In genomic region chr2:69163109-69163508, GRCh38 we compare ENCODE assay signal across 8 cellular contexts.
DNase-seq lines count a peak whose midpoint lies in the region; ATAC-seq and TF ChIP-seq lines count a peak whose summit lies in the region.

No MANE protein-coding gene starts in this region.

- TF ChIP-seq CTCF in SK-N-SH (IDR thresholded peaks at IDR 0.05) (no peak), gastroesophageal sphincter (IDR thresholded peaks at IDR 0.05) (no peak)

- H3K36me3 ChIP-seq in SK-N-SH (replicated peaks in 1 of 2; ENCODE audit: control insufficient read depth in 1 of 2, insufficient read depth in 2 of 2, low read length in 1 of 2) (peaks cover 31 to 46% of the 10 kb centered on the region in 2 experiments), gastroesophageal sphincter (peaks cover 0 to 7% of the 10 kb centered on the region in 2 donors)

- H3K36me3 Mint-ChIP-seq in T-helper 17 cell (ENCODE audit: low read depth) = peaks cover 4% of the 10 kb centered on the region

- H3K27ac ChIP-seq in SK-N-SH (ENCODE audit: low read depth in 2 of 2, low read length in 1 of 2) (peak overlapping the region; percentile 97 to 98), gastroesophageal sphincter (peak overlapping the region; percentile 35 to 74 (median 69))

- 8% methylated on average over 6 of the region's 6 CpGs for WGBS in SK-N-SH (ENCODE audit: low lambda C conversion rate)
- 9 to 17% methylated on average over 6 of the region's 6 CpGs for WGBS in gastroesophageal sphincter (ENCODE audit: low coverage in 1 of 2), 2 donors

- CTCF ChIA-PET in SK-N-SH (lab: Yijun Ruan, JAX) = interaction anchor here (0.7 to 5.9 kb wide), 4 partner anchors 10 to 220 kb away, joined by 3 to 27 read pairs (median 3); no protein-coding TSS in a partner anchor

- H3F3A ChIP-seq in SK-N-SH (replicated peaks; ENCODE audit: insufficient read depth) = peaks cover 43% of the 10 kb centered on the region

- TF ChIP-seq EP300 in SK-N-SH (IDR thresholded peaks at IDR 0.05; ENCODE audit: borderline replicate concordance in 1 of 2, low read depth in 1 of 2, low read length in 1 of 2) (peak in 1 of 2 experiments; percentile 89; a peak in 2 of 4 replicates), gastroesophageal sphincter (IDR thresholded peaks at IDR 0.05) (no peak)

- POLR2A ChIA-PET in SK-N-SH (lab: Yijun Ruan, JAX) = no interaction called here

- peak overlapping the region; percentile 43 for H3K4me2 ChIP-seq in SK-N-SH

- no peak overlapping the region for H3K4me3 Mint-ChIP-seq in T-helper 17 cell

- no peaks in the 10 kb centered on the region for H3K9me2 ChIP-seq in SK-N-SH

- peaks cover 61% of the 10 kb centered on the region for H3K27me3 Mint-ChIP-seq in T-helper 17 cell

- TF ChIP-seq POLR2A in gastroesophageal sphincter (IDR thresholded peaks at IDR 0.05) = no peak

- peak; percentile 83 for DNase-seq in H4 (ENCODE audit: low spot score)
- DNase-seq in SK-N-SH = no peak
- peak; percentile 39 for DNase-seq in smooth muscle cell of the brain vasculature (ENCODE audit: low read depth, low spot score)
- no peak for DNase-seq in T-helper 17 cell
- DNase-seq in NCI-H2029 treated with DMSO at 0.1 percent for 48 hours (lab: John Stamatoyannopoulos, UW) = no peak
- no peak for DNase-seq in NCI-H748 (lab: John Stamatoyannopoulos, UW; ENCODE audit: unreplicated experiment)
- no peak for DNase-seq in activated T-cell treated with anti-CD3 and anti-CD28 coated beads for 4 hours

- H2AFZ ChIP-seq in SK-N-SH (ENCODE audit: low read depth) = no peak overlapping the region

- no peaks in the 10 kb centered on the region for H3K9me3 ChIP-seq in SK-N-SH
- H3K9me3 ChIP-seq in gastroesophageal sphincter = no peaks in the 10 kb centered on the region
- H3K9me3 ChIP-seq in T-helper 17 cell (ENCODE audit: control insufficient read depth, low read length, poor library complexity, severe bottlenecking) = no peaks in the 10 kb centered on the region

- H3K4me1 ChIP-seq in SK-N-SH (ENCODE audit: control insufficient read depth in 1 of 2, insufficient read depth in 2 of 2, low read depth in 1 of 2, low read length in 1 of 2) = peaks cover 33 to 57% of the 10 kb centered on the region in 2 experiments
- peaks cover 6 to 80% (median 31%) of the 10 kb centered on the region in 3 donors for H3K4me1 ChIP-seq in gastroesophageal sphincter

- peaks cover 11% of the 10 kb centered on the region; the same call in 1 of the 2 replicates for H3K79me2 ChIP-seq in SK-N-SH (ENCODE audit: insufficient read depth)

- H3K4me1 Mint-ChIP-seq in T-helper 17 cell = no peaks in the 10 kb centered on the region

- ATAC-seq in gastroesophageal sphincter (peak; percentile 85), T-helper 17 cell (no peak)

- no peak overlapping the region for H3K27ac Mint-ChIP-seq in T-helper 17 cell

- H3K4me3 ChIP-seq in SK-N-SH (ENCODE audit: low read depth in 2 of 2, low read length in 1 of 2) = peak overlapping the region in 1 of 2 experiments; percentile 4; a peak in 1 of 4 replicates
- H3K4me3 ChIP-seq in gastroesophageal sphincter = no peak overlapping the region

- H3K27me3 ChIP-seq in SK-N-SH (ENCODE audit: insufficient read depth) (no peaks in the 10 kb centered on the region), gastroesophageal sphincter (no peaks in the 10 kb centered on the region)

- H3K9ac ChIP-seq in SK-N-SH = peak overlapping the region; percentile 66

- no peak for TF ChIP-seq RAD21 in SK-N-SH (IDR thresholded peaks at IDR 0.05; ENCODE audit: low read length)

- no peaks in the 10 kb centered on the region for H4K20me1 ChIP-seq in SK-N-SH (ENCODE audit: insufficient read depth)

TF ChIP-seq in SK-N-SH, 30 proteins besides CTCF, POLR2A, EP300 and RAD21 (continues in another document):
- peak; percentile 74 for TF ChIP-seq NFIC (IDR thresholded peaks at IDR 0.05; ENCODE audit: borderline replicate concordance)
- TF ChIP-seq SIN3A (IDR thresholded peaks at IDR 0.05; ENCODE audit: borderline replicate concordance, low read depth, low read length) = peak; percentile 32; the same call in 1 of the 2 replicates
- peak; percentile 36 for TF ChIP-seq GABPA (IDR thresholded peaks at IDR 0.05; ENCODE audit: low read depth)
- peak; percentile 77 for TF ChIP-seq PBX3 (IDR thresholded peaks at IDR 0.05)
- peak; percentile 89 for TF ChIP-seq FOSL2 (IDR thresholded peaks at IDR 0.05; ENCODE audit: borderline replicate concordance, low read depth)
- no peak for TF ChIP-seq USF1 (IDR thresholded peaks at IDR 0.05; ENCODE audit: borderline replicate concordance, low read depth)
- TF ChIP-seq SMC3 (IDR thresholded peaks at IDR 0.05; ENCODE audit: low read depth, low read length) = no peak
- no peak for TF ChIP-seq NRF1 (IDR thresholded peaks at IDR 0.05; ENCODE audit: low read depth, low read length)
- TF ChIP-seq ELF1 (IDR thresholded peaks at IDR 0.05) = no peak
- TF ChIP-seq TCF12 (IDR thresholded peaks at IDR 0.05) = peak; percentile 80
- no peak for TF ChIP-seq RCOR1 (IDR thresholded peaks at IDR 0.05; ENCODE audit: low read length)
- peak; percentile 88 for TF ChIP-seq TEAD4 (IDR thresholded peaks at IDR 0.05; ENCODE audit: borderline replicate concordance, insufficient read depth)
- no peak for TF ChIP-seq TAF1 (IDR thresholded peaks at IDR 0.05; ENCODE audit: borderline replicate concordance, low read depth, low read length)
- no peak for TF ChIP-seq GATA2 (CRISPR knock-in tag; IDR thresholded peaks at IDR 0.05)
- TF ChIP-seq RFX5 (IDR thresholded peaks at IDR 0.05; ENCODE audit: low read length) = no peak
- no peak for TF ChIP-seq CHD2 (IDR thresholded peaks at IDR 0.05; ENCODE audit: low read length, partially characterized antibody)
- TF ChIP-seq RXRA (IDR thresholded peaks at IDR 0.05; ENCODE audit: borderline replicate concordance, low read depth) = peak; percentile 94
- TF ChIP-seq JUND (IDR thresholded peaks at IDR 0.05) = peak; percentile 92
- TF ChIP-seq MEF2A (IDR thresholded peaks at IDR 0.05; ENCODE audit: borderline replicate concordance, low read depth) = peak; percentile 99
- TF ChIP-seq, protein P1, sequence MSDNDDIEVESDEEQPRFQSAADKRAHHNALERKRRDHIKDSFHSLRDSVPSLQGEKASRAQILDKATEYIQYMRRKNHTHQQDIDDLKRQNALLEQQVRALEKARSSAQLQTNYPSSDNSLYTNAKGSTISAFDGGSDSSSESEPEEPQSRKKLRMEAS (IDR thresholded peaks at IDR 0.05; ENCODE audit: low read depth) = 0 out of 2 replicates have a peak, but pooled peaks have one; percentile 34
- no peak for TF ChIP-seq FOXJ3 (CRISPR knock-in tag; IDR thresholded peaks at IDR 0.05)
- peak; percentile 74; the same call in 1 of the 2 replicates for TF ChIP-seq POLR2AphosphoS5 (IDR thresholded peaks at IDR 0.05; ENCODE audit: low read depth, low read length)
- no peak for TF ChIP-seq EZH2phosphoT487 (IDR thresholded peaks at IDR 0.05; ENCODE audit: borderline replicate concordance, low read depth)
- TF ChIP-seq YY1 (IDR thresholded peaks at IDR 0.05; ENCODE audit: low read depth) = no peak
- TF ChIP-seq, protein P2, sequence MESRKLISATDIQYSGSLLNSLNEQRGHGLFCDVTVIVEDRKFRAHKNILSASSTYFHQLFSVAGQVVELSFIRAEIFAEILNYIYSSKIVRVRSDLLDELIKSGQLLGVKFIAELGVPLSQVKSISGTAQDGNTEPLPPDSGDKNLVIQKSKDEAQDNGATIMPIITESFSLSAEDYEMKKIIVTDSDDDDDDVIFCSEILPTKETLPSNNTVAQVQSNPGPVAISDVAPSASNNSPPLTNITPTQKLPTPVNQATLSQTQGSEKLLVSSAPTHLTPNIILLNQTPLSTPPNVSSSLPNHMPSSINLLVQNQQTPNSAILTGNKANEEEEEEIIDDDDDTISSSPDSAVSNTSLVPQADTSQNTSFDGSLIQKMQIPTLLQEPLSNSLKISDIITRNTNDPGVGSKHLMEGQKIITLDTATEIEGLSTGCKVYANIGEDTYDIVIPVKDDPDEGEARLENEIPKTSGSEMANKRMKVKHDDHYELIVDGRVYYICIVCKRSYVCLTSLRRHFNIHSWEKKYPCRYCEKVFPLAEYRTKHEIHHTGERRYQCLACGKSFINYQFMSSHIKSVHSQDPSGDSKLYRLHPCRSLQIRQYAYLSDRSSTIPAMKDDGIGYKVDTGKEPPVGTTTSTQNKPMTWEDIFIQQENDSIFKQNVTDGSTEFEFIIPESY (IDR thresholded peaks at IDR 0.05; ENCODE audit: borderline replicate concordance, low read depth) = peak; percentile 64; the same call in 1 of the 2 replicates
- TF ChIP-seq FOXM1 (IDR thresholded peaks at IDR 0.05; ENCODE audit: low read depth) = no peak
- TF ChIP-seq IRF3 (IDR thresholded peaks at IDR 0.05; ENCODE audit: low read depth, low read length) = no peak

Comparison
In these comparisons a context has a peak if more than half of its experiments do, and no peak if none do; other contexts are left out.
1. DNase-seq: peak in H4 (single experiment) and smooth muscle cell of the brain vasculature (single experiment); none in SK-N-SH (single experiment), T-helper 17 cell (0 of 3), NCI-H2029 treated with DMSO at 0.1 percent for 48 hours (single experiment), NCI-H748 (single experiment) and activated T-cell treated with anti-CD3 and anti-CD28 coated beads for 4 hours (single experiment).